28 cellular contexts compared by ENCODE assay signal in the genomic region with DNA sequence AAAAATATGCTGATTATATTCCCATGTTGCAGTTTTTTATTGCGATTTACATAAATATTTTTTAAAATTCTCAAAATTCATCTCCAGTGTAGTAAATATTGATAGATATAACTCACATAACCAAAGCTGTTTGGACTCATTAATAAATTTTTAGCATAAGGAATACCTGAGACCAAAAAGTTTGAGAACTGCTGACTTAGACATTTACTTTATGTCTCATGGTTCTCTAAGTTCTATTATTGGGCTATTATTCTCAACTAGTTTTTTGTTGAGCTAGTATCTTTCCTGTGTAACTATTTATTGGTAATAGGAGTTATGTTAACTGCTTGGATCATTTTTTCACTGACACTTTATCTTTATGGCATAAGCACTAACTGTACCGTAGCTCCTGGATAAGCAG.
"Had no signal": no experiment of that assay in that cellular context is flagged by ENCODE, and none has a peak within 500 bp of the region (broad histone marks: within the 10 kb centered on the region; RNA-seq: fewer than 3 reads in every experiment).

No MANE protein-coding gene starts in this region.

- H3K79me2 ChIP-seq: parathyroid adenoma had no signal

- H3K9me3 ChIP-seq: ovary, psoas muscle, stomach, thoracic aorta, thyroid gland, tibial nerve, upper lobe of left lung, vagina had no signal

- H3K4me3 ChIP-seq: neural progenitor cell, ovary, psoas muscle, skin epidermis, smooth muscle cell, spleen, stomach, thoracic aorta, thyroid gland, tibial nerve, upper lobe of left lung, vagina had no signal

- FAIRE-seq: urothelium cell line had no signal

- H2AFZ ChIP-seq: neural progenitor cell, parathyroid adenoma had no signal

- H3K9ac ChIP-seq: neural progenitor cell, parathyroid adenoma had no signal

- ATAC-seq: naive thymus-derived CD4-positive, alpha-beta T cell; natural killer cell; psoas muscle; right cardiac atrium; sciatic nerve; stimulated activated effector memory CD8-positive, alpha-beta T cell treated with anti-CD3 and anti-CD28 coated beads, Interleukin-12 subunit alpha, Interleukin-12 subunit beta, amount 100 ng/mL, for 72 hours; stimulated activated naive B cell treated with anti-CD40 and anti-IgM and Interleukin-4, amounts not matched to agents 10 μg/mL and 1 μg/mL and 100 μg/mL, for 72 hours had no signal

- DNase-seq: naive thymus-derived CD4-positive, alpha-beta T cell; natural killer cell; occipital lobe; ovary; posterior cingulate gyrus; psoas muscle; right cardiac atrium; spleen; stimulated activated CD4-positive, alpha-beta T cell treated with anti-CD3 and anti-CD28 coated beads, Interleukin-12 subunit alpha, Interleukin-12 subunit beta, amount 100 ng/mL, for 4 hours; stimulated activated CD4-positive, alpha-beta T cell treated with anti-CD3 and anti-CD28 coated beads, Interleukin-2, amount 100 ng/mL, for 24 hours; stimulated activated CD4-positive, alpha-beta T cell treated with anti-CD3 and anti-CD28 coated beads, Interleukin-2, amount 100 ng/mL, for 48 hours; stimulated activated CD4-positive, alpha-beta T cell treated with anti-CD3 and anti-CD28 coated beads, Interleukin-4, amount 100 ng/mL, for 24 hours; stimulated activated naive B cell treated with anti-CD40 and anti-IgM and Interleukin-4, amounts not matched to agents 10 μg/mL and 1 μg/mL and 100 μg/mL, for 72 hours; stimulated activated naive CD4-positive, alpha-beta T cell treated with Interleukin-2 at 50 U/mL for 16 hours; stomach; thyroid gland; trophoblast cell; upper lobe of left lung had no signal

- H3K4me1 ChIP-seq: parathyroid adenoma, psoas muscle, spleen, stomach, thyroid gland, tibial nerve, vagina had no signal

- H3K36me3 ChIP-seq: neural progenitor cell, ovary, spleen, stomach, thoracic aorta, thyroid gland, tibial nerve, upper lobe of left lung, vagina had no signal

- H3K27me3 ChIP-seq: neural progenitor cell, ovary, spleen, stomach, thyroid gland, tibial nerve, upper lobe of left lung, vagina had no signal

- H3K27ac ChIP-seq: neural progenitor cell, ovary, parathyroid adenoma, psoas muscle, skin epidermis, spleen, stomach, thoracic aorta, thyroid gland, tibial nerve, upper lobe of left lung, vagina had no signal

- H3K4me2 ChIP-seq: neural progenitor cell, smooth muscle cell had no signal
